ENCODE assay signal across 26 cellular contexts in genomic region chr22:29339381-29340235, GRCh38. TPM values are rescaled to one million over a fixed set of nuclear protein-coding genes. Genes with fewer than 3 reads are reported as not detected.
DNase-seq lines count a peak whose midpoint lies in the region; ATAC-seq and TF ChIP-seq lines count a peak whose summit lies in the region.
"Had no signal": no experiment of that assay in that cellular context is flagged by ENCODE, and none has a peak within 500 bp of the region (broad histone marks: within the 10 kb centered on the region; RNA-seq: fewer than 3 reads in every experiment).

No MANE protein-coding gene starts in this region.

- H3K27me3 ChIP-seq in PC-3 (ENCODE audit: low read length) (no peaks in the 10 kb centered on the region), dorsolateral prefrontal cortex (no peaks in the 10 kb centered on the region)
- H3K27me3 ChIP-seq: right atrium auricular region, spleen, testis, vagina had no signal

- peak overlapping the region; percentile 38 for H3K9ac ChIP-seq in PC-3 (ENCODE audit: low read length)
- H3K9ac ChIP-seq: parathyroid adenoma had no signal

- H3K27ac Mint-ChIP-seq in stimulated activated effector memory CD8-positive, alpha-beta T cell treated with anti-CD3 and anti-CD28 coated beads, Interleukin-12 subunit alpha, Interleukin-12 subunit beta, amount 100 ng/mL, for 72 hours = peak overlapping the region; percentile 77
- H3K27ac Mint-ChIP-seq: activated CD4-positive, alpha-beta memory T cell treated with anti-CD3 and anti-CD28 coated beads for 36 hours; CD8-positive, alpha-beta T cell; natural killer cell treated with Interleukin-12 subunit alpha and Interleukin-12 subunit beta and Interleukin-15 and Interleukin-18, amount 100 ng/mL, for 72 hours had no signal

- peak; percentile 6 for ATAC-seq in PC-3
- ATAC-seq in stimulated activated effector memory CD8-positive, alpha-beta T cell treated with anti-CD3 and anti-CD28 coated beads, Interleukin-12 subunit alpha, Interleukin-12 subunit beta, amount 100 ng/mL, for 72 hours = no peak
- ATAC-seq: CD8-positive, alpha-beta T cell; natural killer cell treated with Interleukin-12 subunit alpha and Interleukin-12 subunit beta and Interleukin-15 and Interleukin-18, amount 100 ng/mL, for 72 hours had no signal

- H3K4me3 ChIP-seq in PC-3 (ENCODE audit: low read length) = no peak overlapping the region
- H3K4me3 ChIP-seq in dorsolateral prefrontal cortex = no peak overlapping the region
- H3K4me3 ChIP-seq: right atrium auricular region, spleen, testis, vagina had no signal

- peak overlapping the region; percentile 36 for H3K4me2 ChIP-seq in PC-3 (ENCODE audit: low read length)

- no peaks in the 10 kb centered on the region for H3K79me2 ChIP-seq in PC-3 (ENCODE audit: low read length)
- H3K79me2 ChIP-seq: parathyroid adenoma had no signal

- TF ChIP-seq CTCF in PC-3 (conservative IDR thresholded peaks at IDR 0.05; ENCODE audit: low read depth, low read length) = 0 out of 2 replicates have a peak, but pooled peaks have one; percentile 19
- TF ChIP-seq CTCF in dorsolateral prefrontal cortex (IDR thresholded peaks at IDR 0.05 in 54 of 56, conservative IDR thresholded peaks at IDR 0.05 in 2 of 56; ENCODE audit: low read depth in 1 of 56, partially characterized antibody in 56 of 56) = no peak

- no peak overlapping the region for H2AFZ ChIP-seq in PC-3 (ENCODE audit: low read length)
- H2AFZ ChIP-seq: parathyroid adenoma had no signal

- H3K36me3 Mint-ChIP-seq in stimulated activated effector memory CD8-positive, alpha-beta T cell treated with anti-CD3 and anti-CD28 coated beads, Interleukin-12 subunit alpha, Interleukin-12 subunit beta, amount 100 ng/mL, for 72 hours = peaks cover 77% of the 10 kb centered on the region

- peaks cover 10% of the 10 kb centered on the region for H3F3A ChIP-seq in PC-3 (ENCODE audit: low read length, unreplicated experiment)

- no peak overlapping the region for H3K4me3 Mint-ChIP-seq in stimulated activated effector memory CD8-positive, alpha-beta T cell treated with anti-CD3 and anti-CD28 coated beads, Interleukin-12 subunit alpha, Interleukin-12 subunit beta, amount 100 ng/mL, for 72 hours
- H3K4me3 Mint-ChIP-seq: activated CD4-positive, alpha-beta memory T cell treated with anti-CD3 and anti-CD28 coated beads for 36 hours; brain; CD8-positive, alpha-beta T cell; natural killer cell treated with Interleukin-12 subunit alpha and Interleukin-12 subunit beta and Interleukin-15 and Interleukin-18, amount 100 ng/mL, for 72 hours had no signal

- H3K36me3 ChIP-seq in PC-3 (ENCODE audit: low read depth, low read length) = peaks cover 34% of the 10 kb centered on the region

- peaks cover 54% of the 10 kb centered on the region for H3K4me1 ChIP-seq in PC-3 (ENCODE audit: insufficient read depth, low read length)
- H3K4me1 ChIP-seq: testis, vagina had no signal

- H3K27ac ChIP-seq in PC-3 (ENCODE audit: low read length) = peak overlapping the region; percentile 76
- H3K27ac ChIP-seq in dorsolateral prefrontal cortex = peak overlapping the region in 33 of 59 donors; percentile 1 to 85 (median 57)
- H3K27ac ChIP-seq: parathyroid adenoma, right atrium auricular region, spleen, testis, vagina had no signal

- peaks cover 2% of the 10 kb centered on the region; the same call in 1 of the 2 replicates for H4K20me1 ChIP-seq in PC-3 (ENCODE audit: low read length)

- DNase-seq in Daoy (ENCODE audit: low read depth) (peak; percentile 27), PC-3 (peak; percentile 69), dorsolateral prefrontal cortex (peak in 1 of 10 donors; percentile 49), HuH-7 (ENCODE audit: low spot score) (no peak), NCI-H748 treated with DMSO at 0.1 percent for 48 hours (lab: John Stamatoyannopoulos, UW) (no peak), ureter (ENCODE audit: low spot score) (no peak)
- no peak for DNase-seq in stimulated activated effector memory CD8-positive, alpha-beta T cell treated with anti-CD3 and anti-CD28 coated beads, Interleukin-12 subunit alpha, Interleukin-12 subunit beta, amount 100 ng/mL, for 72 hours (ENCODE audit: low spot score in 2 of 2)
- DNase-seq: activated CD4-positive, alpha-beta memory T cell treated with anti-CD3 and anti-CD28 coated beads for 36 hours; activated CD4-positive, CD25-positive, alpha-beta regulatory T cell; activated gamma-delta T cell; CD8-positive, alpha-beta T cell; GOT3; Karpas-422; NCI-H1048; NCI-H187; NCI-H2227 treated with DMSO at 0.1 percent for 48 hours; spleen; stimulated activated CD4-positive, alpha-beta T cell treated with anti-CD3 and anti-CD28 coated beads, Interleukin-2, amount 100 ng/mL, for 48 hours; stimulated activated naive CD4-positive, alpha-beta T cell; T-helper 9 cell; testis had no signal

- H3K9me3 ChIP-seq in PC-3 (ENCODE audit: low read length) = no peaks in the 10 kb centered on the region
- H3K9me3 ChIP-seq: right atrium auricular region, spleen, testis, vagina had no signal

- CTCF ChIA-PET in PC-3 (lab: Charles Lee) = no interaction called here

- no TSS peak for BruUV-seq in PC-3 (replicated peaks; lab: Mats Ljungman, UMichigan)

- peaks cover 6% of the 10 kb centered on the region for H3K4me1 Mint-ChIP-seq in stimulated activated effector memory CD8-positive, alpha-beta T cell treated with anti-CD3 and anti-CD28 coated beads, Interleukin-12 subunit alpha, Interleukin-12 subunit beta, amount 100 ng/mL, for 72 hours

- intact Hi-C loops in PC-3 (cut with micrococcal nuclease) (no loop called here), dorsolateral prefrontal cortex (cut with DNase I) (no loop called here)

- H3K9me2 ChIP-seq in PC-3 (replicated peaks; ENCODE audit: low read length) = no peaks in the 10 kb centered on the region

- no peaks in the 10 kb centered on the region for H3K9me3 Mint-ChIP-seq in stimulated activated effector memory CD8-positive, alpha-beta T cell treated with anti-CD3 and anti-CD28 coated beads, Interleukin-12 subunit alpha, Interleukin-12 subunit beta, amount 100 ng/mL, for 72 hours
- H3K9me3 Mint-ChIP-seq: activated CD4-positive, alpha-beta memory T cell treated with anti-CD3 and anti-CD28 coated beads for 36 hours; brain; CD8-positive, alpha-beta T cell; natural killer cell treated with Interleukin-12 subunit alpha and Interleukin-12 subunit beta and Interleukin-15 and Interleukin-18, amount 100 ng/mL, for 72 hours had no signal

- POLR2A ChIA-PET in PC-3 (lab: Charles Lee; ENCODE audit: unreplicated experiment) = no interaction called here

RNA-seq across cellular contexts. Expression of gene RASL10A, which starts 24.1 kb away (rescaled TPM):
- 0.11 and 0.39 TPM in 2 replicates for total RNA-seq in Daoy (2014; rRNA removed; shearing (Covaris generic))
- total RNA-seq in PC-3 (2014; rRNA removed) (1.4 TPM in 1 of 2 replicates, not detected in the other), dorsolateral prefrontal cortex (10 to 100 TPM in 119 of 120 experiments, 1 to 10 TPM in 1; 8.9 to 47.8 (median 25.3) TPM), ureter (5.3 TPM)
- total RNA-seq: vagina had no signal

RNA-seq across cellular contexts. Expression of gene GAS2L1, which starts 33.2 kb away (rescaled TPM):
- total RNA-seq in Daoy (2014; rRNA removed; shearing (Covaris generic)) = 10.0 and 11.1 TPM in 2 replicates
- 58.4 and 75.7 TPM in 2 replicates for total RNA-seq in PC-3 (2014; rRNA removed)
- total RNA-seq in dorsolateral prefrontal cortex = 100 to 1,000 TPM in 1 of 120 experiments, 10 to 100 TPM in 119; 33.5 to 139 (median 57.6) TPM
- 15.6 TPM for total RNA-seq in ureter
- total RNA-seq: CD8-positive, alpha-beta T cell had no signal

RNA-seq across cellular contexts. Expression of gene AP1B1, which starts 48.8 kb away (rescaled TPM):
- 57.8 and 62.6 TPM in 2 replicates for total RNA-seq in Daoy (2014; rRNA removed; shearing (Covaris generic))
- total RNA-seq in PC-3 (2014; rRNA removed) (81.2 and 96.4 TPM in 2 replicates), dorsolateral prefrontal cortex (100 to 1,000 TPM in 6 of 120 experiments, 10 to 100 TPM in 114; 62.6 to 104 (median 87.0) TPM), ureter (173 TPM)

Comparison
In these comparisons a context has a peak if more than half of its experiments do, and no peak if none do; other contexts are left out.
1. DNase-seq: peak in Daoy (single experiment) and PC-3 (single experiment); none in stimulated activated effector memory CD8-positive, alpha-beta T cell treated with anti-CD3 and anti-CD28 coated beads, Interleukin-12 subunit alpha, Interleukin-12 subunit beta, amount 100 ng/mL, for 72 hours (0 of 2), HuH-7 (single experiment), NCI-H748 treated with DMSO at 0.1 percent for 48 hours (single experiment) and ureter (single experiment).